Comparison of ENCODE assay signal across 8 cellular contexts in genomic region chr5:95858661-95859326, GRCh38. TPM values are rescaled to one million over a fixed set of nuclear protein-coding genes. Genes with fewer than 3 reads are reported as not detected.
DNase-seq lines count a peak whose midpoint lies in the region; ATAC-seq and TF ChIP-seq lines count a peak whose summit lies in the region.

No MANE protein-coding gene starts in this region.

- no peaks in the 10 kb centered on the region for H3K36me3 Mint-ChIP-seq in activated CD4-positive, alpha-beta T cell treated with anti-CD3 and anti-CD28 coated beads for 36 hours (ENCODE audit: low read depth)
- H3K36me3 Mint-ChIP-seq in chondrocyte (ENCODE audit: low read depth) = no peaks in the 10 kb centered on the region

- peak; percentile 99 for TF ChIP-seq CTCF in chondrocyte (IDR thresholded peaks at IDR 0.05)

- no peaks in the 10 kb centered on the region for H3K9me3 Mint-ChIP-seq in activated CD4-positive, alpha-beta T cell treated with anti-CD3 and anti-CD28 coated beads for 36 hours (ENCODE audit: low read depth)
- H3K9me3 Mint-ChIP-seq in chondrocyte (ENCODE audit: low read depth) = no peaks in the 10 kb centered on the region

- POLR2A ChIA-PET in activated CD4-positive, alpha-beta T cell treated with anti-CD3 and anti-CD28 coated beads for 36 hours (lab: Charles Lee) = no interaction called here

- intact Hi-C loops in activated CD4-positive, alpha-beta T cell treated with anti-CD3 and anti-CD28 coated beads for 36 hours (cut with DNase I, micrococcal nuclease) = loop anchor here (1.0 to 5.0 kb wide), 14 partner anchors 12 to 844 kb away; partner anchors contain the start of gene ELL2 (in 2 of the 2)

- ATAC-seq in GM19035 (IDR thresholded peaks at IDR 0.05; ENCODE audit: unreplicated experiment) = peak; percentile 95
- ATAC-seq in HG03342 (IDR thresholded peaks at IDR 0.05; ENCODE audit: unreplicated experiment) = peak; percentile 93
- ATAC-seq in activated CD4-positive, alpha-beta T cell treated with anti-CD3 and anti-CD28 coated beads for 36 hours = peak; percentile 95

- peaks cover 58% of the 10 kb centered on the region for H3K4me1 Mint-ChIP-seq in activated CD4-positive, alpha-beta T cell treated with anti-CD3 and anti-CD28 coated beads for 36 hours
- H3K4me1 Mint-ChIP-seq in chondrocyte (ENCODE audit: low read depth) = peaks cover 69% of the 10 kb centered on the region

- CTCF ChIA-PET in activated CD4-positive, alpha-beta T cell treated with anti-CD3 and anti-CD28 coated beads for 36 hours (lab: Charles Lee) = interaction anchor here (0.6 to 3.9 kb wide), 19 partner anchors 8 to 1231 kb away, joined by 3 to 22 read pairs (median 4); no protein-coding TSS in a partner anchor

- peak overlapping the region; percentile 12 for H3K4me3 Mint-ChIP-seq in activated CD4-positive, alpha-beta T cell treated with anti-CD3 and anti-CD28 coated beads for 36 hours
- H3K4me3 Mint-ChIP-seq in chondrocyte (ENCODE audit: unreplicated experiment) = peak overlapping the region; percentile 69

- no peaks in the 10 kb centered on the region for H3K27me3 Mint-ChIP-seq in activated CD4-positive, alpha-beta T cell treated with anti-CD3 and anti-CD28 coated beads for 36 hours
- no peaks in the 10 kb centered on the region for H3K27me3 Mint-ChIP-seq in chondrocyte (ENCODE audit: low read depth)

- DNase-seq in AG20443 (ENCODE audit: low spot score) (peak; percentile 90), NCI-H446 treated with DMSO at 0.1 percent for 48 hours (lab: John Stamatoyannopoulos, UW) (peak; percentile 70), chondrocyte (ENCODE audit: low spot score) (no peak), kidney glomerular epithelial cell (lab: John Stamatoyannopoulos, UW) (peak; percentile 83)
- peak; percentile 98 for DNase-seq in activated CD4-positive, alpha-beta T cell treated with anti-CD3 and anti-CD28 coated beads for 36 hours
- DNase-seq in stimulated activated CD4-positive, alpha-beta T cell treated with anti-CD3 and anti-CD28 coated beads, Interleukin-1b, Interleukin-23, amount 100 ng/mL, for 1 hour (ENCODE audit: low read depth in 2 of 2) = peak; percentile 78 to 81

- peak overlapping the region; percentile 86 for H3K27ac Mint-ChIP-seq in activated CD4-positive, alpha-beta T cell treated with anti-CD3 and anti-CD28 coated beads for 36 hours
- peak overlapping the region; percentile 100 for H3K27ac Mint-ChIP-seq in chondrocyte (ENCODE audit: unreplicated experiment)

RNA-seq across cellular contexts. Expression of gene GLRX, which starts 36.3 kb away (rescaled TPM):
- total RNA-seq in activated CD4-positive, alpha-beta T cell treated with anti-CD3 and anti-CD28 coated beads for 36 hours = 10 to 100 TPM; 21.0 to 31.5 TPM
- 18.3 to 24.8 TPM (median 21.6 TPM) in 3 replicates for total RNA-seq in chondrocyte
